Comparison of ENCODE assay signal across 8 cellular contexts in genomic region chr3:56754753-56755365, GRCh38. TPM values are rescaled to one million over a fixed set of nuclear protein-coding genes. Genes with fewer than 3 reads are reported as not detected.
DNase-seq lines count a peak whose midpoint lies in the region; ATAC-seq and TF ChIP-seq lines count a peak whose summit lies in the region.
"Had no signal": no experiment of that assay in that cellular context is flagged by ENCODE, and none has a peak within 500 bp of the region (broad histone marks: within the 10 kb centered on the region; RNA-seq: fewer than 3 reads in every experiment).

No MANE protein-coding gene starts in this region.

- peak overlapping the region; percentile 92 for H3K27ac Mint-ChIP-seq in stimulated activated naive B cell treated with anti-CD40 and anti-IgM and Interleukin-4, amounts not matched to agents 10 μg/mL and 1 μg/mL and 100 μg/mL, for 72 hours

- H3K4me3 Mint-ChIP-seq in stimulated activated naive B cell treated with anti-CD40 and anti-IgM and Interleukin-4, amounts not matched to agents 10 μg/mL and 1 μg/mL and 100 μg/mL, for 72 hours = peak overlapping the region; percentile 89 to 90

- H3K27me3 Mint-ChIP-seq in stimulated activated naive B cell treated with anti-CD40 and anti-IgM and Interleukin-4, amounts not matched to agents 10 μg/mL and 1 μg/mL and 100 μg/mL, for 72 hours = no peaks in the 10 kb centered on the region

- peak overlapping the region in 4 of 10 donors; percentile 14 to 48 (median 27) for H3K4me3 ChIP-seq in heart right ventricle

- peaks cover 9 to 84% (median 38%) of the 10 kb centered on the region in 9 donors for H3K4me1 ChIP-seq in heart right ventricle

- ATAC-seq in HG02798 (IDR thresholded peaks at IDR 0.05; ENCODE audit: poor library complexity, unreplicated experiment) (peak; percentile 40), heart right ventricle (peak in 7 of 8 donors; percentile 35 to 69 (median 49)), HG03460 (IDR thresholded peaks at IDR 0.05; ENCODE audit: unreplicated experiment) (no peak)
- ATAC-seq in stimulated activated naive B cell treated with anti-CD40 and anti-IgM and Interleukin-4, amounts not matched to agents 10 μg/mL and 1 μg/mL and 100 μg/mL, for 72 hours (replicated peaks) = peak; percentile 24 to 48

- H3K27me3 ChIP-seq in heart right ventricle = no peaks in the 10 kb centered on the region

- peak overlapping the region in 9 of 10 donors; percentile 2 to 91 (median 60) for H3K27ac ChIP-seq in heart right ventricle

- 65 to 68% methylated on average over 21 of the region's 21 CpGs for WGBS in heart right ventricle, 2 donors

- TF ChIP-seq CTCF in heart right ventricle (IDR thresholded peaks at IDR 0.05) = no peak

- peaks cover 0 to 2% of the 10 kb centered on the region in 2 donors for H3K9me3 Mint-ChIP-seq in stimulated activated naive B cell treated with anti-CD40 and anti-IgM and Interleukin-4, amounts not matched to agents 10 μg/mL and 1 μg/mL and 100 μg/mL, for 72 hours

- H3K4me1 Mint-ChIP-seq in stimulated activated naive B cell treated with anti-CD40 and anti-IgM and Interleukin-4, amounts not matched to agents 10 μg/mL and 1 μg/mL and 100 μg/mL, for 72 hours = peaks cover 49 to 79% of the 10 kb centered on the region in 2 donors

- intact Hi-C loops in heart right ventricle (cut with DNase I) = loop anchor here in 4 of 10 donors (5.0 kb wide), 2 partner anchors 37 to 42 kb away; no protein-coding TSS in a partner anchor

- H3K36me3 Mint-ChIP-seq in stimulated activated naive B cell treated with anti-CD40 and anti-IgM and Interleukin-4, amounts not matched to agents 10 μg/mL and 1 μg/mL and 100 μg/mL, for 72 hours = peaks cover 16 to 29% of the 10 kb centered on the region in 2 donors

- H3K9me3 ChIP-seq in heart right ventricle = no peaks in the 10 kb centered on the region

- peak; percentile 25 for DNase-seq in activated CD4-positive, alpha-beta T cell treated with anti-CD3 and anti-CD28 coated beads for 48 hours
- DNase-seq in heart right ventricle (no peak), SIG-M5 (lab: John Stamatoyannopoulos, UW) (no peak), GM03348 (ENCODE audit: low spot score) (no peak)
- peak; percentile 21 for DNase-seq in stimulated activated naive B cell treated with anti-CD40 and anti-IgM and Interleukin-4, amounts not matched to agents 10 μg/mL and 1 μg/mL and 100 μg/mL, for 72 hours
- DNase-seq: NCI-H1105 treated with DMSO at 0.1 percent for 48 hours had no signal

- H3K36me3 ChIP-seq in heart right ventricle = peaks cover 0 to 60% (median 12%) of the 10 kb centered on the region in 9 donors

RNA-seq across cellular contexts. Expression of gene ARHGEF3, which starts 46.9 kb away (rescaled TPM):
- total RNA-seq in heart right ventricle = 10 to 100 TPM; 12.8 to 26.1 (median 17.9) TPM
- polyA plus RNA-seq in heart right ventricle = 1 to 10 TPM; 6.6 to 7.4 TPM

Comparison
In these comparisons a context has a peak if more than half of its experiments do, and no peak if none do; other contexts are left out.
1. DNase-seq: peak in activated CD4-positive, alpha-beta T cell treated with anti-CD3 and anti-CD28 coated beads for 48 hours (single experiment) and stimulated activated naive B cell treated with anti-CD40 and anti-IgM and Interleukin-4, amounts not matched to agents 10 μg/mL and 1 μg/mL and 100 μg/mL, for 72 hours (single experiment); none in heart right ventricle (0 of 2), SIG-M5 (single experiment) and GM03348 (single experiment).